Comparison of ENCODE assay signal across 20 cellular contexts in the genomic region with DNA sequence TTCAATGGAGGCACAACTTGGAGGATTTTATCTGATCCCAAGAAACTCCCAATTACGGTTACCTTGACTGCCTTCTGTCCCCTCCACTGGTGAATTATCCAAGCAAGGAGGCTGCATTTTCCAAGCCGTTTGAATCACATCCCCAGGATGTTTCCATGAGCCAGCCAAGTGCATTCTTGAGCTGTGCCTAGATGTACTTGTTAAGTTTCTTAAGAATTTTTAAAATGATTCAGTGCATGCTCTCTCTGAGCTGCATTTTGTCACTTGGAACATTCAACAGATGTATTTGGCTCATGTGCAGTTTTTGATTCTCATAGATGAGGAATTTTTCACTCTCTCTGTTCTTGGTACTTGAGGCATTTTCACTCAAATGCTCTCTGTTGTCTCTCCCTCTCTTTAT.
A peak's percentile ranks its signal among the peaks of the same experiment; 100 is the strongest.
DNase-seq lines count a peak whose midpoint lies in the region; TF ChIP-seq lines count a peak whose summit lies in the region.
"Had no signal": no experiment of that assay in that cellular context is flagged by ENCODE, and none has a peak within 500 bp of the region (broad histone marks: within the 10 kb centered on the region; RNA-seq: fewer than 3 reads in every experiment).

No MANE protein-coding gene starts in this region.

- H3K9me3 ChIP-seq in uterus, result no peaks in the 10 kb centered on the region
- H3K9me3 ChIP-seq: prostate gland, upper lobe of right lung had no signal

- intact Hi-C loops in uterus (cut with DNase I; ENCODE audit: low total_unique reads), result no loop called here

- TF ChIP-seq CTCF in cardiac fibroblast (IDR thresholded peaks at IDR 0.05; ENCODE audit: low read depth, low read length) (no peak), uterus (IDR thresholded peaks at IDR 0.05) (no peak)

- H3K27ac ChIP-seq in uterus, result peak overlapping the region; percentile 12 to 49
- H3K27ac ChIP-seq: BLaER1, hepatocyte, prostate gland, upper lobe of right lung had no signal

- no peaks in the 10 kb centered on the region for H3K4me1 Mint-ChIP-seq in activated CD4-positive, alpha-beta T cell treated with anti-CD3 and anti-CD28 coated beads, Interleukin-2, amount 10 ng/mL, durations not matched to agents 7 days and 5 days
- H3K4me1 Mint-ChIP-seq: brain; nephron progenitor cell; stimulated activated memory B cell treated with anti-CD40 and anti-IgM and Interleukin-4, amounts not matched to agents 10 μg/mL and 1 μg/mL and 100 μg/mL, for 72 hours had no signal

- H3K36me3 ChIP-seq in uterus, result no peaks in the 10 kb centered on the region
- H3K36me3 ChIP-seq: BLaER1, prostate gland, upper lobe of right lung had no signal

- no peak for TF ChIP-seq POLR2A in uterus (IDR thresholded peaks at IDR 0.05)

- no peaks in the 10 kb centered on the region for H3K27me3 ChIP-seq in uterus
- H3K27me3 ChIP-seq: BLaER1, hepatocyte, upper lobe of right lung had no signal

- DNase-seq in GM04503 (ENCODE audit: low read depth) (peak; percentile 12), cardiac fibroblast (ENCODE audit: low read depth in 2 of 2) (peak; percentile 3 to 53), inferior parietal cortex (ENCODE audit: extremely low spot score) (peak; percentile 27), uterus (peak in 1 of 2 donors; percentile 17), putamen (ENCODE audit: low spot score) (no peak)
- no peak for DNase-seq in activated CD4-positive, alpha-beta T cell treated with anti-CD3 and anti-CD28 coated beads, Interleukin-2, amount 10 ng/mL, durations not matched to agents 7 days and 5 days
- no peak for DNase-seq in activated CD4-positive, alpha-beta T cell treated with anti-CD3 and anti-CD28 coated beads for 4 hours
- DNase-seq: activated CD4-positive, alpha-beta T cell treated with anti-CD3 and anti-CD28 coated beads, Interleukin-2, amount 50 U/mL, for 1 hour; activated naive CD4-positive, alpha-beta T cell treated with Interleukin-2 at 50 U/mL for 16 hours; GDM1; NCI-H1417; NCI-H526 treated with DMSO at 0.1 percent for 48 hours; nephron progenitor cell; upper lobe of right lung had no signal

- no peak overlapping the region for H3K4me3 Mint-ChIP-seq in activated CD4-positive, alpha-beta T cell treated with anti-CD3 and anti-CD28 coated beads, Interleukin-2, amount 10 ng/mL, durations not matched to agents 7 days and 5 days
- H3K4me3 Mint-ChIP-seq: brain; dendritic cell treated with granulocyte-macrophage colony-stimulating factor and Interleukin-4, amounts not matched to agents 40 ng/mL and 50 ng/mL, for 4 days; nephron progenitor cell; stimulated activated memory B cell treated with anti-CD40 and anti-IgM and Interleukin-4, amounts not matched to agents 10 μg/mL and 1 μg/mL and 100 μg/mL, for 72 hours had no signal

- no peaks in the 10 kb centered on the region for H3K4me1 ChIP-seq in uterus
- H3K4me1 ChIP-seq: BLaER1, prostate gland, upper lobe of right lung had no signal

- CTCF ChIA-PET in activated CD4-positive, alpha-beta T cell treated with anti-CD3 and anti-CD28 coated beads, Interleukin-2, amount 10 ng/mL, durations not matched to agents 7 days and 5 days (lab: Charles Lee), result no interaction called here

- no peaks in the 10 kb centered on the region for H3K27me3 Mint-ChIP-seq in activated CD4-positive, alpha-beta T cell treated with anti-CD3 and anti-CD28 coated beads, Interleukin-2, amount 10 ng/mL, durations not matched to agents 7 days and 5 days
- H3K27me3 Mint-ChIP-seq: dendritic cell treated with granulocyte-macrophage colony-stimulating factor and Interleukin-4, amounts not matched to agents 40 ng/mL and 50 ng/mL, for 4 days; stimulated activated memory B cell treated with anti-CD40 and anti-IgM and Interleukin-4, amounts not matched to agents 10 μg/mL and 1 μg/mL and 100 μg/mL, for 72 hours had no signal

- H3K27ac Mint-ChIP-seq in activated CD4-positive, alpha-beta T cell treated with anti-CD3 and anti-CD28 coated beads, Interleukin-2, amount 10 ng/mL, durations not matched to agents 7 days and 5 days, result no peak overlapping the region
- H3K27ac Mint-ChIP-seq: brain; dendritic cell treated with granulocyte-macrophage colony-stimulating factor and Interleukin-4, amounts not matched to agents 40 ng/mL and 50 ng/mL, for 4 days; nephron progenitor cell; stimulated activated memory B cell treated with anti-CD40 and anti-IgM and Interleukin-4, amounts not matched to agents 10 μg/mL and 1 μg/mL and 100 μg/mL, for 72 hours had no signal

- POLR2A ChIA-PET in activated CD4-positive, alpha-beta T cell treated with anti-CD3 and anti-CD28 coated beads, Interleukin-2, amount 10 ng/mL, durations not matched to agents 7 days and 5 days (lab: Charles Lee), result no interaction called here

- H3K9me3 Mint-ChIP-seq in activated CD4-positive, alpha-beta T cell treated with anti-CD3 and anti-CD28 coated beads, Interleukin-2, amount 10 ng/mL, durations not matched to agents 7 days and 5 days, result peaks cover 15% of the 10 kb centered on the region
- H3K9me3 Mint-ChIP-seq: stimulated activated memory B cell treated with anti-CD40 and anti-IgM and Interleukin-4, amounts not matched to agents 10 μg/mL and 1 μg/mL and 100 μg/mL, for 72 hours had no signal

- no peaks in the 10 kb centered on the region for H3K36me3 Mint-ChIP-seq in activated CD4-positive, alpha-beta T cell treated with anti-CD3 and anti-CD28 coated beads, Interleukin-2, amount 10 ng/mL, durations not matched to agents 7 days and 5 days (ENCODE audit: low read depth)
- H3K36me3 Mint-ChIP-seq: brain; stimulated activated memory B cell treated with anti-CD40 and anti-IgM and Interleukin-4, amounts not matched to agents 10 μg/mL and 1 μg/mL and 100 μg/mL, for 72 hours had no signal

- H3K4me3 ChIP-seq in cardiac fibroblast (replicated peaks in 1 of 2; ENCODE audit: low read depth in 2 of 2, low read length in 2 of 2) (no peak overlapping the region), uterus (no peak overlapping the region)
- H3K4me3 ChIP-seq: BLaER1, hepatocyte, prostate gland, upper lobe of right lung had no signal

Comparison
In these comparisons a context has a peak if more than half of its experiments do, and no peak if none do; other contexts are left out.
1. DNase-seq: peak in GM04503 (single experiment), cardiac fibroblast (2 of 2) and inferior parietal cortex (single experiment); none in activated CD4-positive, alpha-beta T cell treated with anti-CD3 and anti-CD28 coated beads, Interleukin-2, amount 10 ng/mL, durations not matched to agents 7 days and 5 days (single experiment), putamen (single experiment) and activated CD4-positive, alpha-beta T cell treated with anti-CD3 and anti-CD28 coated beads for 4 hours (0 of 2).